2 cellular contexts compared by ENCODE assay signal in genomic region chr16:88500255-88500661, GRCh38.
TF ChIP-seq lines count a peak whose summit lies in the region.

No MANE protein-coding gene starts in this region.

TF ChIP-seq in IMR-90, 13 proteins besides CTCF, POLR2A, EP300 and RAD21:
- TF ChIP-seq CHD1 (IDR thresholded peaks at IDR 0.05; ENCODE audit: low read depth, low read length) = no peak
- TF ChIP-seq MXI1 (IDR thresholded peaks at IDR 0.05; ENCODE audit: borderline replicate concordance, low read depth, low read length) = no peak
- no peak for TF ChIP-seq RCOR1 (IDR thresholded peaks at IDR 0.05; ENCODE audit: insufficient replicate concordance, low read length)
- TF ChIP-seq MAFK (IDR thresholded peaks at IDR 0.05; ENCODE audit: low read depth, low read length) = no peak
- TF ChIP-seq NFE2L2 (IDR thresholded peaks at IDR 0.05; ENCODE audit: low read depth, low read length) = no peak
- TF ChIP-seq CEBPB (IDR thresholded peaks at IDR 0.05; ENCODE audit: low read depth, low read length) = no peak
- no peak for TF ChIP-seq USF2 (IDR thresholded peaks at IDR 0.05; ENCODE audit: low read depth, low read length)
- TF ChIP-seq, protein P1, sequence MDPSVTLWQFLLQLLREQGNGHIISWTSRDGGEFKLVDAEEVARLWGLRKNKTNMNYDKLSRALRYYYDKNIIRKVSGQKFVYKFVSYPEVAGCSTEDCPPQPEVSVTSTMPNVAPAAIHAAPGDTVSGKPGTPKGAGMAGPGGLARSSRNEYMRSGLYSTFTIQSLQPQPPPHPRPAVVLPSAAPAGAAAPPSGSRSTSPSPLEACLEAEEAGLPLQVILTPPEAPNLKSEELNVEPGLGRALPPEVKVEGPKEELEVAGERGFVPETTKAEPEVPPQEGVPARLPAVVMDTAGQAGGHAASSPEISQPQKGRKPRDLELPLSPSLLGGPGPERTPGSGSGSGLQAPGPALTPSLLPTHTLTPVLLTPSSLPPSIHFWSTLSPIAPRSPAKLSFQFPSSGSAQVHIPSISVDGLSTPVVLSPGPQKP (IDR thresholded peaks at IDR 0.05; ENCODE audit: borderline replicate concordance, low read depth, low read length) = no peak
- no peak for TF ChIP-seq MAZ (IDR thresholded peaks at IDR 0.05; ENCODE audit: borderline replicate concordance, low read depth, low read length)
- TF ChIP-seq RFX5 (IDR thresholded peaks at IDR 0.05; ENCODE audit: low read depth, low read length) = no peak
- TF ChIP-seq BHLHE40 (IDR thresholded peaks at IDR 0.05; ENCODE audit: low read depth, low read length) = no peak
- no peak for TF ChIP-seq SMC3 (IDR thresholded peaks at IDR 0.05; ENCODE audit: low read depth, low read length)
- no peak for TF ChIP-seq FOS (IDR thresholded peaks at IDR 0.05; ENCODE audit: low read depth, low read length)

TF ChIP-seq in HepG2, 621 proteins besides CTCF, POLR2A, EP300 and RAD21:
- TF ChIP-seq ZBTB38 (CRISPR knock-in tag; IDR thresholded peaks at IDR 0.05) = 0 out of 2 replicates have a peak, but pooled peaks have one; percentile 25
- no peak for TF ChIP-seq KLF16 (CRISPR knock-in tag; IDR thresholded peaks at IDR 0.05)
- TF ChIP-seq HNRNPL (IDR thresholded peaks at IDR 0.05; ENCODE audit: low read depth, low read length) = 0 out of 2 replicates have a peak, but pooled peaks have one; percentile 44
